Comparison of ENCODE assay signal across 1 cellular context in the genomic region with DNA sequence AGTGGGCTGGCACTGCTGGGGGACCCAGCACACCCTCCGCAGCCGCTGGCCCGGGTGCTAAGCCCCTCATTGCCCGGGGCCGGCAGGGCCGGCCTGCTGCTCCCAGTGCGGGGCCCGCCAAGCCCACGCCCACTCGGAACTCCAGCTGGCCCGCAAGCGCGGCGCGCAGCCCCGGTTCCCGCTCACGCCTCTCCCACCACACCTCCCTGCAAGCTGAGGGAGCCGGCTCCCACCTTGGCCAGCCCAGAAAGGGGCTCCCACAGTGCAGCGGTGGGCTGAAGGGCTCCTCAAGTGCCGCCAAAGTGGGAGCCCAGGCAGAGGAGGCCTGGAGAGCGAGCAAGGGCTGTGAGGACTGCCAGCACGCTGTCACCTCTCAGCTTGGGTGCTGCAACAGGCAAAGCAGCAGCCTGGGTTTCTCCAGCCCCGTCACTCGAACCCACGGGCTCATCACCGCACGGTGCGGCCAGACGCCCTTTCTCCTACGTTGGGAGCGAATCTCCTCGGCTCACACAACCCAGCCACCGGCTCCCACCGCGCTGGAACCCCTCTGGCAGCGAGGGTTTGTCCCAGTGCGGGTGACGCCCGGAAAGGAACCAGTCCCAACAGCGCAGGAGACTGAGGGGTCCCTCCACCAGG.
A peak's percentile ranks its signal among the peaks of the same experiment; 100 is the strongest.
TF ChIP-seq lines count a peak whose summit lies in the region.
"Not testable (repeated sequence)": the region's sequence is repeated elsewhere in the genome, so short reads cannot be mapped to it uniquely, and the experiment has no call there.

No MANE protein-coding gene starts in this region.

TF ChIP-seq in K562, 482 proteins besides CTCF, POLR2A, EP300 and RAD21:
- peak; percentile 42; the same call in 1 of the 2 replicates for TF ChIP-seq CBFB (CRISPR knock-in tag; IDR thresholded peaks at IDR 0.05)
- TF ChIP-seq, protein P1, sequence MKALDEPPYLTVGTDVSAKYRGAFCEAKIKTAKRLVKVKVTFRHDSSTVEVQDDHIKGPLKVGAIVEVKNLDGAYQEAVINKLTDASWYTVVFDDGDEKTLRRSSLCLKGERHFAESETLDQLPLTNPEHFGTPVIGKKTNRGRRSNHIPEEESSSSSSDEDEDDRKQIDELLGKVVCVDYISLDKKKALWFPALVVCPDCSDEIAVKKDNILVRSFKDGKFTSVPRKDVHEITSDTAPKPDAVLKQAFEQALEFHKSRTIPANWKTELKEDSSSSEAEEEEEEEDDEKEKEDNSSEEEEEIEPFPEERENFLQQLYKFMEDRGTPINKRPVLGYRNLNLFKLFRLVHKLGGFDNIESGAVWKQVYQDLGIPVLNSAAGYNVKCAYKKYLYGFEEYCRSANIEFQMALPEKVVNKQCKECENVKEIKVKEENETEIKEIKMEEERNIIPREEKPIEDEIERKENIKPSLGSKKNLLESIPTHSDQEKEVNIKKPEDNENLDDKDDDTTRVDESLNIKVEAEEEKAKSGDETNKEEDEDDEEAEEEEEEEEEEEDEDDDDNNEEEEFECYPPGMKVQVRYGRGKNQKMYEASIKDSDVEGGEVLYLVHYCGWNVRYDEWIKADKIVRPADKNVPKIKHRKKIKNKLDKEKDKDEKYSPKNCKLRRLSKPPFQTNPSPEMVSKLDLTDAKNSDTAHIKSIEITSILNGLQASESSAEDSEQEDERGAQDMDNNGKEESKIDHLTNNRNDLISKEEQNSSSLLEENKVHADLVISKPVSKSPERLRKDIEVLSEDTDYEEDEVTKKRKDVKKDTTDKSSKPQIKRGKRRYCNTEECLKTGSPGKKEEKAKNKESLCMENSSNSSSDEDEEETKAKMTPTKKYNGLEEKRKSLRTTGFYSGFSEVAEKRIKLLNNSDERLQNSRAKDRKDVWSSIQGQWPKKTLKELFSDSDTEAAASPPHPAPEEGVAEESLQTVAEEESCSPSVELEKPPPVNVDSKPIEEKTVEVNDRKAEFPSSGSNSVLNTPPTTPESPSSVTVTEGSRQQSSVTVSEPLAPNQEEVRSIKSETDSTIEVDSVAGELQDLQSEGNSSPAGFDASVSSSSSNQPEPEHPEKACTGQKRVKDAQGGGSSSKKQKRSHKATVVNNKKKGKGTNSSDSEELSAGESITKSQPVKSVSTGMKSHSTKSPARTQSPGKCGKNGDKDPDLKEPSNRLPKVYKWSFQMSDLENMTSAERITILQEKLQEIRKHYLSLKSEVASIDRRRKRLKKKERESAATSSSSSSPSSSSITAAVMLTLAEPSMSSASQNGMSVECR (CRISPR knock-in tag; IDR thresholded peaks at IDR 0.05) = peak; percentile 90
- 0 out of 2 replicates have a peak, but pooled peaks have one; percentile 73 for TF ChIP-seq ZC3H4 (CRISPR knock-in tag; IDR thresholded peaks at IDR 0.05; ENCODE audit: borderline replicate concordance)
- TF ChIP-seq CREB1 (IDR thresholded peaks at IDR 0.05) = not testable (repeated sequence)
- peak; percentile 14; the same call in 1 of the 2 replicates for TF ChIP-seq CREB1 (CRISPR knock-in tag; IDR thresholded peaks at IDR 0.05)
- peak; percentile 36 for TF ChIP-seq KAT7 (CRISPR knock-in tag; IDR thresholded peaks at IDR 0.05; ENCODE audit: borderline replicate concordance)
- TF ChIP-seq, protein P2, sequence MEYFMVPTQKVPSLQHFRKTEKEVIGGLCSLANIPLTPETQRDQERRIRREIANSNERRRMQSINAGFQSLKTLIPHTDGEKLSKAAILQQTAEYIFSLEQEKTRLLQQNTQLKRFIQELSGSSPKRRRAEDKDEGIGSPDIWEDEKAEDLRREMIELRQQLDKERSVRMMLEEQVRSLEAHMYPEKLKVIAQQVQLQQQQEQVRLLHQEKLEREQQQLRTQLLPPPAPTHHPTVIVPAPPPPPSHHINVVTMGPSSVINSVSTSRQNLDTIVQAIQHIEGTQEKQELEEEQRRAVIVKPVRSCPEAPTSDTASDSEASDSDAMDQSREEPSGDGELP (CRISPR knock-in tag; IDR thresholded peaks at IDR 0.05; ENCODE audit: borderline replicate concordance) = peak; percentile 83
- peak; percentile 24; the same call in 1 of the 2 replicates for TF ChIP-seq KLF13 (tag; IDR thresholded peaks at IDR 0.05; ENCODE audit: borderline replicate concordance, low read depth)
- peak in 1 of 2 experiments; percentile 51; a peak in 1 of 4 replicates for TF ChIP-seq NONO (IDR thresholded peaks at IDR 0.05; ENCODE audit: low read depth in 2 of 2, low read length in 1 of 2)
- peak in 1 of 2 experiments; percentile 50; a peak in 1 of 4 replicates for TF ChIP-seq SIN3A (IDR thresholded peaks at IDR 0.05; ENCODE audit: borderline replicate concordance in 2 of 2, control insufficient read depth in 1 of 2, low read depth in 2 of 2, low read length in 2 of 2)
- TF ChIP-seq, protein P3, sequence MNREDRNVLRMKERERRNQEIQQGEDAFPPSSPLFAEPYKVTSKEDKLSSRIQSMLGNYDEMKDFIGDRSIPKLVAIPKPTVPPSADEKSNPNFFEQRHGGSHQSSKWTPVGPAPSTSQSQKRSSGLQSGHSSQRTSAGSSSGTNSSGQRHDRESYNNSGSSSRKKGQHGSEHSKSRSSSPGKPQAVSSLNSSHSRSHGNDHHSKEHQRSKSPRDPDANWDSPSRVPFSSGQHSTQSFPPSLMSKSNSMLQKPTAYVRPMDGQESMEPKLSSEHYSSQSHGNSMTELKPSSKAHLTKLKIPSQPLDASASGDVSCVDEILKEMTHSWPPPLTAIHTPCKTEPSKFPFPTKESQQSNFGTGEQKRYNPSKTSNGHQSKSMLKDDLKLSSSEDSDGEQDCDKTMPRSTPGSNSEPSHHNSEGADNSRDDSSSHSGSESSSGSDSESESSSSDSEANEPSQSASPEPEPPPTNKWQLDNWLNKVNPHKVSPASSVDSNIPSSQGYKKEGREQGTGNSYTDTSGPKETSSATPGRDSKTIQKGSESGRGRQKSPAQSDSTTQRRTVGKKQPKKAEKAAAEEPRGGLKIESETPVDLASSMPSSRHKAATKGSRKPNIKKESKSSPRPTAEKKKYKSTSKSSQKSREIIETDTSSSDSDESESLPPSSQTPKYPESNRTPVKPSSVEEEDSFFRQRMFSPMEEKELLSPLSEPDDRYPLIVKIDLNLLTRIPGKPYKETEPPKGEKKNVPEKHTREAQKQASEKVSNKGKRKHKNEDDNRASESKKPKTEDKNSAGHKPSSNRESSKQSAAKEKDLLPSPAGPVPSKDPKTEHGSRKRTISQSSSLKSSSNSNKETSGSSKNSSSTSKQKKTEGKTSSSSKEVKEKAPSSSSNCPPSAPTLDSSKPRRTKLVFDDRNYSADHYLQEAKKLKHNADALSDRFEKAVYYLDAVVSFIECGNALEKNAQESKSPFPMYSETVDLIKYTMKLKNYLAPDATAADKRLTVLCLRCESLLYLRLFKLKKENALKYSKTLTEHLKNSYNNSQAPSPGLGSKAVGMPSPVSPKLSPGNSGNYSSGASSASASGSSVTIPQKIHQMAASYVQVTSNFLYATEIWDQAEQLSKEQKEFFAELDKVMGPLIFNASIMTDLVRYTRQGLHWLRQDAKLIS (CRISPR knock-in tag; IDR thresholded peaks at IDR 0.05) = 0 out of 2 replicates have a peak, but pooled peaks have one; percentile 18
- TF ChIP-seq, protein P4, sequence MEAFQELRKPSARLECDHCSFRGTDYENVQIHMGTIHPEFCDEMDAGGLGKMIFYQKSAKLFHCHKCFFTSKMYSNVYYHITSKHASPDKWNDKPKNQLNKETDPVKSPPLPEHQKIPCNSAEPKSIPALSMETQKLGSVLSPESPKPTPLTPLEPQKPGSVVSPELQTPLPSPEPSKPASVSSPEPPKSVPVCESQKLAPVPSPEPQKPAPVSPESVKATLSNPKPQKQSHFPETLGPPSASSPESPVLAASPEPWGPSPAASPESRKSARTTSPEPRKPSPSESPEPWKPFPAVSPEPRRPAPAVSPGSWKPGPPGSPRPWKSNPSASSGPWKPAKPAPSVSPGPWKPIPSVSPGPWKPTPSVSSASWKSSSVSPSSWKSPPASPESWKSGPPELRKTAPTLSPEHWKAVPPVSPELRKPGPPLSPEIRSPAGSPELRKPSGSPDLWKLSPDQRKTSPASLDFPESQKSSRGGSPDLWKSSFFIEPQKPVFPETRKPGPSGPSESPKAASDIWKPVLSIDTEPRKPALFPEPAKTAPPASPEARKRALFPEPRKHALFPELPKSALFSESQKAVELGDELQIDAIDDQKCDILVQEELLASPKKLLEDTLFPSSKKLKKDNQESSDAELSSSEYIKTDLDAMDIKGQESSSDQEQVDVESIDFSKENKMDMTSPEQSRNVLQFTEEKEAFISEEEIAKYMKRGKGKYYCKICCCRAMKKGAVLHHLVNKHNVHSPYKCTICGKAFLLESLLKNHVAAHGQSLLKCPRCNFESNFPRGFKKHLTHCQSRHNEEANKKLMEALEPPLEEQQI (IDR thresholded peaks at IDR 0.05) = 0 out of 2 replicates have a peak, but pooled peaks have one; percentile 11
- TF ChIP-seq HDAC1 (IDR thresholded peaks at IDR 0.05) = peak in 1 of 2 experiments; percentile 60; a peak in 2 of 4 replicates
- TF ChIP-seq, protein P5, sequence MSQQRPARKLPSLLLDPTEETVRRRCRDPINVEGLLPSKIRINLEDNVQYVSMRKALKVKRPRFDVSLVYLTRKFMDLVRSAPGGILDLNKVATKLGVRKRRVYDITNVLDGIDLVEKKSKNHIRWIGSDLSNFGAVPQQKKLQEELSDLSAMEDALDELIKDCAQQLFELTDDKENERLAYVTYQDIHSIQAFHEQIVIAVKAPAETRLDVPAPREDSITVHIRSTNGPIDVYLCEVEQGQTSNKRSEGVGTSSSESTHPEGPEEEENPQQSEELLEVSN (IDR thresholded peaks at IDR 0.05; ENCODE audit: borderline replicate concordance in 1 of 2, extremely low read depth in 1 of 2, insufficient read depth in 1 of 2, insufficient read length in 1 of 2, low read depth in 1 of 2, low read length in 1 of 2, poor library complexity in 1 of 2, severe bottlenecking in 1 of 2) = peak in 1 of 2 experiments; percentile 31
- 0 out of 2 replicates have a peak, but pooled peaks have one; percentile 17 for TF ChIP-seq KDM2B (CRISPR knock-in tag; IDR thresholded peaks at IDR 0.05)
- TF ChIP-seq ZNF232 (CRISPR knock-in tag; IDR thresholded peaks at IDR 0.05) = 0 out of 2 replicates have a peak, but pooled peaks have one; percentile 32
- TF ChIP-seq, protein P6, sequence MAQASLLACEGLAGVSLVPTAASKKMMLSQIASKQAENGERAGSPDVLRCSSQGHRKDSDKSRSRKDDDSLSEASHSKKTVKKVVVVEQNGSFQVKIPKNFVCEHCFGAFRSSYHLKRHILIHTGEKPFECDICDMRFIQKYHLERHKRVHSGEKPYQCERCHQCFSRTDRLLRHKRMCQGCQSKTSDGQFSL (CRISPR knock-in tag; IDR thresholded peaks at IDR 0.05) = 0 out of 2 replicates have a peak, but pooled peaks have one; percentile 14
- TF ChIP-seq, protein P6 (tag; IDR thresholded peaks at IDR 0.05) = not testable (repeated sequence)
- TF ChIP-seq, protein P7, sequence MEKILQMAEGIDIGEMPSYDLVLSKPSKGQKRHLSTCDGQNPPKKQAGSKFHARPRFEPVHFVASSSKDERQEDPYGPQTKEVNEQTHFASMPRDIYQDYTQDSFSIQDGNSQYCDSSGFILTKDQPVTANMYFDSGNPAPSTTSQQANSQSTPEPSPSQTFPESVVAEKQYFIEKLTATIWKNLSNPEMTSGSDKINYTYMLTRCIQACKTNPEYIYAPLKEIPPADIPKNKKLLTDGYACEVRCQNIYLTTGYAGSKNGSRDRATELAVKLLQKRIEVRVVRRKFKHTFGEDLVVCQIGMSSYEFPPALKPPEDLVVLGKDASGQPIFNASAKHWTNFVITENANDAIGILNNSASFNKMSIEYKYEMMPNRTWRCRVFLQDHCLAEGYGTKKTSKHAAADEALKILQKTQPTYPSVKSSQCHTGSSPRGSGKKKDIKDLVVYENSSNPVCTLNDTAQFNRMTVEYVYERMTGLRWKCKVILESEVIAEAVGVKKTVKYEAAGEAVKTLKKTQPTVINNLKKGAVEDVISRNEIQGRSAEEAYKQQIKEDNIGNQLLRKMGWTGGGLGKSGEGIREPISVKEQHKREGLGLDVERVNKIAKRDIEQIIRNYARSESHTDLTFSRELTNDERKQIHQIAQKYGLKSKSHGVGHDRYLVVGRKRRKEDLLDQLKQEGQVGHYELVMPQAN (IDR thresholded peaks at IDR 0.05; ENCODE audit: borderline replicate concordance) = peak; percentile 78; the same call in 1 of the 2 replicates
- peak; percentile 80 for TF ChIP-seq ZFX (CRISPR knock-in tag; IDR thresholded peaks at IDR 0.05)
- 0 out of 4 replicates have a peak, but pooled peaks of 1 of the 2 experiments have one; percentile 24 for TF ChIP-seq CSDE1 (IDR thresholded peaks at IDR 0.05)
- peak; percentile 45; the same call in 1 of the 2 replicates for TF ChIP-seq FOXP1 (CRISPR knock-in tag; IDR thresholded peaks at IDR 0.05)
- TF ChIP-seq HNRNPLL (IDR thresholded peaks at IDR 0.05; ENCODE audit: low read depth, low read length, poor library complexity, severe bottlenecking) = peak; percentile 68
- TF ChIP-seq CHD1 (IDR thresholded peaks at IDR 0.05; ENCODE audit: low read length) = peak; percentile 60
- peak; percentile 35 for TF ChIP-seq FIP1L1 (IDR thresholded peaks at IDR 0.05; ENCODE audit: low read depth, low read length, poor library complexity, severe bottlenecking)
- TF ChIP-seq TAF7 (tag; IDR thresholded peaks at IDR 0.05) = peak; percentile 83
- TF ChIP-seq SAP30 (IDR thresholded peaks at IDR 0.05; ENCODE audit: borderline replicate concordance, insufficient read depth, low read depth, low read length, poor library complexity, severe bottlenecking) = peak; percentile 63
- TF ChIP-seq DACH1 (IDR thresholded peaks at IDR 0.05; ENCODE audit: partially characterized antibody) = peak; percentile 11
